In genomic region chr2:198314559-198315153, GRCh38 we compare ENCODE assay signal across 8 cellular contexts.
DNase-seq lines count a peak whose midpoint lies in the region; TF ChIP-seq lines count a peak whose summit lies in the region.

No MANE protein-coding gene starts in this region.

- no peaks in the 10 kb centered on the region for H3K9me3 ChIP-seq in mucosa of rectum (ENCODE audit: control insufficient read depth in 2 of 2, low read length in 2 of 2)

- H3K36me3 ChIP-seq in GM06990 (ENCODE audit: control insufficient read depth, insufficient read depth, low read length): no peaks in the 10 kb centered on the region
- no peaks in the 10 kb centered on the region for H3K36me3 ChIP-seq in mucosa of rectum (ENCODE audit: control insufficient read depth in 2 of 2, insufficient read depth in 2 of 2, low read length in 2 of 2)

- peak overlapping the region; percentile 73 to 88 for H3K27ac ChIP-seq in mucosa of rectum (ENCODE audit: low read depth in 2 of 2, low read length in 2 of 2)

- H3K27me3 ChIP-seq in GM06990 (replicated peaks; ENCODE audit: control insufficient read depth, insufficient read depth, low read length) (0 out of 2 replicates have a peak, but pooled peaks cover 2% of the 10 kb centered on the region), mucosa of rectum (ENCODE audit: control insufficient read depth in 2 of 2, insufficient read depth in 2 of 2, low read length in 2 of 2) (no peaks in the 10 kb centered on the region)

- DNase-seq in A172 (ENCODE audit: low spot score): peak; percentile 74
- no peak for DNase-seq in GM06990 (ENCODE audit: extremely low read depth, insufficient read length)
- peak; percentile 65 for DNase-seq in HT-29 (ENCODE audit: low spot score)
- peak; percentile 84 for DNase-seq in OCI-M1 (lab: John Stamatoyannopoulos, UW)
- peak; percentile 84 for DNase-seq in dedifferentiated amniotic fluid mesenchymal stem cell (ENCODE audit: extremely low spot score)
- no peak for DNase-seq in activated CD4-positive, alpha-beta T cell treated with anti-CD3 and anti-CD28 coated beads, Interleukin-2, amount 50 U/mL, for 1 hour
- DNase-seq in activated T-cell treated with anti-CD3 and anti-CD28 coated beads, Interleukin-2, amount 50 U/mL, for 1 hour: no peak

- H3K4me1 ChIP-seq in mucosa of rectum (ENCODE audit: control insufficient read depth in 2 of 2, insufficient read depth in 2 of 2, low read length in 2 of 2): peaks cover 12 to 29% of the 10 kb centered on the region in 2 donors

- peak; percentile 60 for TF ChIP-seq CTCF in GM06990 (IDR thresholded peaks at IDR 0.05; ENCODE audit: insufficient read depth, low read length, poor library complexity, severe bottlenecking)

- H3K4me3 ChIP-seq in GM06990 (replicated peaks; ENCODE audit: low read depth, low read length) (no peak overlapping the region), mucosa of rectum (ENCODE audit: low read length in 2 of 2) (peak overlapping the region; percentile 14 to 37)

- H3K9ac ChIP-seq in mucosa of rectum (ENCODE audit: low read depth in 1 of 2, low read length in 2 of 2): peak overlapping the region in 1 of 2 donors; percentile 66

Comparison
In these comparisons a context has a peak if more than half of its experiments do, and no peak if none do; other contexts are left out.
1. DNase-seq: peak in A172 (single experiment), HT-29 (single experiment), OCI-M1 (single experiment) and dedifferentiated amniotic fluid mesenchymal stem cell (single experiment); none in GM06990 (single experiment), activated CD4-positive, alpha-beta T cell treated with anti-CD3 and anti-CD28 coated beads, Interleukin-2, amount 50 U/mL, for 1 hour (single experiment) and activated T-cell treated with anti-CD3 and anti-CD28 coated beads, Interleukin-2, amount 50 U/mL, for 1 hour (single experiment).